ENCODE assay signal across 1 cellular context in genomic region chr6:144417686-144418085, GRCh38.
TF ChIP-seq lines count a peak whose summit lies in the region.

No MANE protein-coding gene starts in this region.

TF ChIP-seq in WTC11, 78 proteins besides CTCF, POLR2A, EP300 and RAD21 (continued from another document):
- TF ChIP-seq, protein P1, sequence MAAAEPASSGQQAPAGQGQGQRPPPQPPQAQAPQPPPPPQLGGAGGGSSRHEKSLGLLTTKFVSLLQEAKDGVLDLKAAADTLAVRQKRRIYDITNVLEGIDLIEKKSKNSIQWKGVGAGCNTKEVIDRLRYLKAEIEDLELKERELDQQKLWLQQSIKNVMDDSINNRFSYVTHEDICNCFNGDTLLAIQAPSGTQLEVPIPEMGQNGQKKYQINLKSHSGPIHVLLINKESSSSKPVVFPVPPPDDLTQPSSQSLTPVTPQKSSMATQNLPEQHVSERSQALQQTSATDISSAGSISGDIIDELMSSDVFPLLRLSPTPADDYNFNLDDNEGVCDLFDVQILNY (CRISPR knock-in tag; IDR thresholded peaks at IDR 0.05) = no peak
- TF ChIP-seq NR2C2 (CRISPR knock-in tag; IDR thresholded peaks at IDR 0.05) = no peak
- TF ChIP-seq ATF1 (CRISPR knock-in tag; IDR thresholded peaks at IDR 0.05) = no peak
- no peak for TF ChIP-seq USF2 (CRISPR knock-in tag; IDR thresholded peaks at IDR 0.05)
